9 cellular contexts compared by ENCODE assay signal in genomic region chr13:110536006-110536693, GRCh38. TPM values are rescaled to one million over a fixed set of nuclear protein-coding genes. Genes with fewer than 3 reads are reported as not detected.
A peak's percentile ranks its signal among the peaks of the same experiment; 100 is the strongest.
DNase-seq lines count a peak whose midpoint lies in the region; ATAC-seq and TF ChIP-seq lines count a peak whose summit lies in the region.
"Had no signal": no experiment of that assay in that cellular context is flagged by ENCODE, and none has a peak within 500 bp of the region (broad histone marks: within the 10 kb centered on the region; RNA-seq: fewer than 3 reads in every experiment).

No MANE protein-coding gene starts in this region.

- no peak overlapping the region for H3K9ac ChIP-seq in OCI-LY3 (ENCODE audit: low read length)

- H3K9me3 Mint-ChIP-seq in stimulated activated memory B cell treated with anti-CD40 and anti-IgM and Interleukin-4, amounts not matched to agents 10 μg/mL and 1 μg/mL and 100 μg/mL, for 72 hours = no peaks in the 10 kb centered on the region

- H3K4me1 ChIP-seq in OCI-LY3 (ENCODE audit: low read length) = peaks cover 3% of the 10 kb centered on the region; the same call in 1 of the 2 replicates

- H3K4me3 Mint-ChIP-seq in stimulated activated memory B cell treated with anti-CD40 and anti-IgM and Interleukin-4, amounts not matched to agents 10 μg/mL and 1 μg/mL and 100 μg/mL, for 72 hours = no peak overlapping the region

- H3K27ac Mint-ChIP-seq in stimulated activated memory B cell treated with anti-CD40 and anti-IgM and Interleukin-4, amounts not matched to agents 10 μg/mL and 1 μg/mL and 100 μg/mL, for 72 hours = no peak overlapping the region

- no peaks in the 10 kb centered on the region for H3K36me3 ChIP-seq in OCI-LY3 (replicated peaks; ENCODE audit: low read depth, low read length)

- TF ChIP-seq CTCF in OCI-LY3 (IDR thresholded peaks at IDR 0.05; ENCODE audit: low read depth, low read length) (no peak), omental fat pad (IDR thresholded peaks at IDR 0.05) (no peak)

- intact Hi-C loops in head of caudate nucleus (cut with DNase I) = no loop called here

- H3K4me1 Mint-ChIP-seq in stimulated activated memory B cell treated with anti-CD40 and anti-IgM and Interleukin-4, amounts not matched to agents 10 μg/mL and 1 μg/mL and 100 μg/mL, for 72 hours = peaks cover 27% of the 10 kb centered on the region

- H3K79me2 ChIP-seq in OCI-LY3 (ENCODE audit: low read length) = no peaks in the 10 kb centered on the region

- H3K27ac ChIP-seq in OCI-LY3 (ENCODE audit: low read length) = no peak overlapping the region

- no peaks in the 10 kb centered on the region for H4K20me1 ChIP-seq in OCI-LY3 (ENCODE audit: insufficient read depth, low read length)

- no peaks in the 10 kb centered on the region for H3K9me3 ChIP-seq in OCI-LY3 (ENCODE audit: insufficient read depth, low read length)

- no peaks in the 10 kb centered on the region for H3K27me3 Mint-ChIP-seq in stimulated activated memory B cell treated with anti-CD40 and anti-IgM and Interleukin-4, amounts not matched to agents 10 μg/mL and 1 μg/mL and 100 μg/mL, for 72 hours

- peak overlapping the region; percentile 47; the same call in 1 of the 2 replicates for H2AFZ ChIP-seq in OCI-LY3 (ENCODE audit: low read depth, low read length)

- no peak overlapping the region for H3K4me3 ChIP-seq in OCI-LY3 (ENCODE audit: low read length)

- DNase-seq in head of caudate nucleus (peak in 34 of 42 donors; percentile 23 to 74 (median 46)), GM19240 (ENCODE audit: insufficient read length, low spot score) (no peak), ureter (ENCODE audit: low spot score) (no peak), T-helper 9 cell (no peak), omental fat pad (ENCODE audit: low spot score) (no peak)
- DNase-seq: NCI-H1417 treated with DMSO at 0.1 percent for 48 hours had no signal

- peaks cover 3% of the 10 kb centered on the region; the same call in 1 of the 2 replicates for H3K27me3 ChIP-seq in OCI-LY3 (ENCODE audit: low read depth, low read length)

- peak overlapping the region; percentile 27; the same call in 1 of the 2 replicates for H3K4me2 ChIP-seq in OCI-LY3 (ENCODE audit: low read length)

- ATAC-seq in GM19395 (IDR thresholded peaks at IDR 0.05; ENCODE audit: unreplicated experiment) = peak; percentile 46
- peak; percentile 79 for ATAC-seq in stimulated activated memory B cell treated with anti-CD40 and anti-IgM and Interleukin-4, amounts not matched to agents 10 μg/mL and 1 μg/mL and 100 μg/mL, for 72 hours
- no peak for ATAC-seq in omental fat pad (ENCODE audit: low FRiP score)

- H3K36me3 Mint-ChIP-seq in stimulated activated memory B cell treated with anti-CD40 and anti-IgM and Interleukin-4, amounts not matched to agents 10 μg/mL and 1 μg/mL and 100 μg/mL, for 72 hours = no peaks in the 10 kb centered on the region

RNA-seq across cellular contexts. Expression of gene RAB20, which starts 25.4 kb away (rescaled TPM):
- total RNA-seq in ureter (35.4 TPM), omental fat pad (10 to 100 TPM; 34.7 to 67.9 (median 49.4) TPM)

Comparison
In these comparisons a context has a peak if more than half of its experiments do, and no peak if none do; other contexts are left out.
1. DNase-seq: peak in head of caudate nucleus (34 of 42); none in GM19240 (single experiment), ureter (single experiment), T-helper 9 cell (single experiment) and omental fat pad (single experiment).